1 cellular context compared by ENCODE assay signal in genomic region chr14:37745657-37746056, GRCh38.
TF ChIP-seq lines count a peak whose summit lies in the region.

No MANE protein-coding gene starts in this region.

TF ChIP-seq in HepG2, 621 proteins besides CTCF, POLR2A, EP300 and RAD21 (continued from another document and continues in another):
- TF ChIP-seq PRDM4 (CRISPR knock-in tag; IDR thresholded peaks at IDR 0.05; ENCODE audit: borderline replicate concordance): no peak
- no peak for TF ChIP-seq ZNF577 (CRISPR knock-in tag; IDR thresholded peaks at IDR 0.05; ENCODE audit: borderline replicate concordance, low read depth)
- no peak for TF ChIP-seq LBX2 (CRISPR knock-in tag; IDR thresholded peaks at IDR 0.05; ENCODE audit: borderline replicate concordance)
- TF ChIP-seq NFIC (IDR thresholded peaks at IDR 0.05; ENCODE audit: low read length): 0 out of 2 replicates have a peak, but pooled peaks have one; percentile 31
- no peak for TF ChIP-seq MLX (CRISPR knock-in tag; IDR thresholded peaks at IDR 0.05)
- no peak for TF ChIP-seq HMG20B (CRISPR knock-in tag; conservative IDR thresholded peaks at IDR 0.05)
- no peak for TF ChIP-seq ETV5 (CRISPR knock-in tag; IDR thresholded peaks at IDR 0.05; ENCODE audit: borderline replicate concordance)
- no peak for TF ChIP-seq ZNF121 (CRISPR knock-in tag; IDR thresholded peaks at IDR 0.05)
- TF ChIP-seq PAXIP1 (CRISPR knock-in tag; conservative IDR thresholded peaks at IDR 0.05): peak; percentile 60
- TF ChIP-seq ZFX (CRISPR knock-in tag; IDR thresholded peaks at IDR 0.05; ENCODE audit: low read depth): no peak
- TF ChIP-seq ZNF326 (CRISPR knock-in tag; IDR thresholded peaks at IDR 0.05; ENCODE audit: borderline replicate concordance): no peak
- TF ChIP-seq ZNF670 (CRISPR knock-in tag; IDR thresholded peaks at IDR 0.05; ENCODE audit: borderline replicate concordance): no peak
- TF ChIP-seq ATRX (CRISPR knock-in tag; IDR thresholded peaks at IDR 0.05; ENCODE audit: borderline replicate concordance): no peak
- TF ChIP-seq RBAK (CRISPR knock-in tag; IDR thresholded peaks at IDR 0.05): no peak
- TF ChIP-seq ZNF749 (CRISPR knock-in tag; IDR thresholded peaks at IDR 0.05; ENCODE audit: borderline replicate concordance): no peak
- TF ChIP-seq ZNF431 (CRISPR knock-in tag; IDR thresholded peaks at IDR 0.05; ENCODE audit: borderline replicate concordance, low read depth): no peak
- TF ChIP-seq ZFP37 (CRISPR knock-in tag; IDR thresholded peaks at IDR 0.05; ENCODE audit: borderline replicate concordance): no peak
- no peak for TF ChIP-seq POLR2AphosphoS5 (IDR thresholded peaks at IDR 0.05; ENCODE audit: low read depth, low read length)
- TF ChIP-seq MZF1 (CRISPR knock-in tag; IDR thresholded peaks at IDR 0.05; ENCODE audit: borderline replicate concordance): no peak
- TF ChIP-seq ATF4 (CRISPR knock-in tag; IDR thresholded peaks at IDR 0.05): no peak
- no peak for TF ChIP-seq THAP8 (CRISPR knock-in tag; IDR thresholded peaks at IDR 0.05; ENCODE audit: borderline replicate concordance)
- no peak for TF ChIP-seq ZNF788 (CRISPR knock-in tag; IDR thresholded peaks at IDR 0.05; ENCODE audit: borderline replicate concordance)
- no peak for TF ChIP-seq GATA4 (IDR thresholded peaks at IDR 0.05; ENCODE audit: borderline replicate concordance, low read depth)
- no peak for TF ChIP-seq ZBTB4 (CRISPR knock-in tag; IDR thresholded peaks at IDR 0.05; ENCODE audit: borderline replicate concordance)
- TF ChIP-seq HBP1 (CRISPR knock-in tag; IDR thresholded peaks at IDR 0.05; ENCODE audit: low read depth): no peak
- TF ChIP-seq NBN (conservative IDR thresholded peaks at IDR 0.05): no peak
- TF ChIP-seq ZNF784 (CRISPR knock-in tag; IDR thresholded peaks at IDR 0.05; ENCODE audit: borderline replicate concordance): 0 out of 2 replicates have a peak, but pooled peaks have one; percentile 45
- no peak for TF ChIP-seq LCORL (IDR thresholded peaks at IDR 0.05)
- TF ChIP-seq LCORL (CRISPR knock-in tag; IDR thresholded peaks at IDR 0.05): no peak
- no peak for TF ChIP-seq RARG (CRISPR knock-in tag; IDR thresholded peaks at IDR 0.05; ENCODE audit: low read depth)
- no peak for TF ChIP-seq ZNF609 (CRISPR knock-in tag; IDR thresholded peaks at IDR 0.05; ENCODE audit: borderline replicate concordance)
- no peak for TF ChIP-seq AKAP8 (CRISPR knock-in tag; IDR thresholded peaks at IDR 0.05)
- TF ChIP-seq GLMP (CRISPR knock-in tag; IDR thresholded peaks at IDR 0.05; ENCODE audit: borderline replicate concordance): no peak
- no peak for TF ChIP-seq ZNF619 (CRISPR knock-in tag; IDR thresholded peaks at IDR 0.05)
- peak; percentile 73 for TF ChIP-seq HNF4G (IDR thresholded peaks at IDR 0.05; ENCODE audit: borderline replicate concordance, low read depth, low read length)
- TF ChIP-seq HNF4G (CRISPR knock-in tag; IDR thresholded peaks at IDR 0.05; ENCODE audit: borderline replicate concordance, low read depth): no peak
